Comparison of ENCODE assay signal across 8 cellular contexts in the genomic region with DNA sequence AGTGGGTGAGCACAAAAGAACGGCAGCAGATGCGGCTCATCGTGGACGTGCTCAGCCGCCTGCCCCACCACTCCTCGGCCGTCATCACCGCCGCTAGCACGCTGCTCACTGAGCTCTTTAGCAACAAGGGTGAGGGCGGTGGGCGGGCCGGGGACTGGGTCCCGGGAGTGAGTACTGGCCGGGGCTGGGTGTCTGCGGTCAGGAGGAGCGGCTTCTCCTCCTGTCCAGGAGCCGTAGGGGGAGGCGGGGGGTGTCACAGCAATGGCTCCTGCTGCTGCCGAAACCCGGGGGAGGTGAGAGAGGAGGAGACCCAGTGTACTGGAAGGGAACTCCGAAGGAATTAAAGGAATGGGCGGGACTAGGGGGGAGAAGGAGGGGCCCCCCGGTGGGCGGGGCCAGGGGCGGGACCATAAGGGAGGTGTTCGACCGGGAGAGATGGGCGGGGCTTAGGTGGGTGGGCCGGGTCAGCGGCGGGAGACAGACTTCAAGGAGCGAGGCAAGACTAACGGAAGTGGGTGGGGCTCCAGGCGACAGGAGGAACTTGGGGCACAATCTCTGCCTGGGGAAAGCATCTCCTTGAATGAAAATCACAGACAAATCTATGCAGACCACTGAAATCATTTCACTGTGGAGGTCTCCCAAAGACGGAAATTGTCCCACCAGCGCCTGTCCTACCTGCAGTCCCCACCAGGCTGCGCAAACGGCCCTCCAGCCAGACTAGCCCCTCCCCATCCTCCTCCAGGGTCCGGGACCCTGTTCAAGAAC. TPM values are rescaled to one million over a fixed set of nuclear protein-coding genes. Genes with fewer than 3 reads are reported as not detected.
A peak's percentile ranks its signal among the peaks of the same experiment; 100 is the strongest.
DNase-seq lines count a peak whose midpoint lies in the region; ATAC-seq and TF ChIP-seq lines count a peak whose summit lies in the region.

No MANE protein-coding gene starts in this region.

- H3K9ac ChIP-seq in endodermal cell (ENCODE audit: extremely low read depth, low read length, poor library complexity, severe bottlenecking) = no peak overlapping the region

- DNase-seq in AG09309 (ENCODE audit: low read depth) = peak; percentile 88
- peak in 74 of 76 experiments; percentile 71 to 99 (median 96) for DNase-seq in HUDEP-2 (lab: John Stamatoyannopoulos, UW; ENCODE audit: unreplicated experiment in 76 of 76)
- peak; percentile 94 for DNase-seq in NOMO-1 treated with dmso at 0.1 percent for 144 hours (lab: John Stamatoyannopoulos, UW; ENCODE audit: unreplicated experiment)
- peak; percentile 90 to 98 (median 94) for DNase-seq in activated CD8-positive, alpha-beta memory T cell treated with anti-CD3 and anti-CD28 coated beads for 48 hours (ENCODE audit: low read depth in 2 of 3, low spot score in 2 of 3)
- peak; percentile 100 for DNase-seq in endodermal cell
- peak; percentile 93 to 99 for DNase-seq in mesothelial cell of epicardium (ENCODE audit: low spot score in 2 of 2, unreplicated experiment in 2 of 2)
- DNase-seq in stimulated activated CD8-positive, alpha-beta memory T cell treated with anti-CD3 and anti-CD28 coated beads, Interleukin-15, amount 100 ng/mL, for 1 hour (ENCODE audit: low read depth) = peak; percentile 98

- H3K4me3 Mint-ChIP-seq in endodermal cell (peak overlapping the region; percentile 72), mesothelial cell of epicardium (peak overlapping the region; percentile 83)

- peak; percentile 69 for ATAC-seq in GM19043 (IDR thresholded peaks at IDR 0.05; ENCODE audit: low read depth, unreplicated experiment)

- H3K4me1 ChIP-seq in endodermal cell (ENCODE audit: control insufficient read depth, insufficient read depth, low read length) = peaks cover 6% of the 10 kb centered on the region

- peaks cover 8% of the 10 kb centered on the region for H3K36me3 ChIP-seq in endodermal cell (ENCODE audit: control insufficient read depth, insufficient read depth, low read length)

- H3K9me3 Mint-ChIP-seq in endodermal cell = no peaks in the 10 kb centered on the region
- no peaks in the 10 kb centered on the region for H3K9me3 Mint-ChIP-seq in mesothelial cell of epicardium

- H3K4me1 Mint-ChIP-seq in endodermal cell (peaks cover 14% of the 10 kb centered on the region), mesothelial cell of epicardium (peaks cover 20% of the 10 kb centered on the region)

- TF ChIP-seq CTCF in AG09309 (IDR thresholded peaks at IDR 0.05; ENCODE audit: control insufficient read depth, insufficient read depth, low read depth, low read length, missing control alignments) (peak; percentile 71), endodermal cell (conservative IDR thresholded peaks at IDR 0.05) (peak; percentile 79), mesothelial cell of epicardium (IDR thresholded peaks at IDR 0.05; ENCODE audit: unreplicated experiment) (peak; percentile 80)

- H3K27ac ChIP-seq in endodermal cell (ENCODE audit: low read depth, low read length) = no peak overlapping the region

- H3K36me3 Mint-ChIP-seq in endodermal cell (ENCODE audit: low read depth) (peaks cover 12% of the 10 kb centered on the region), mesothelial cell of epicardium (peaks cover 4% of the 10 kb centered on the region)

- peaks cover 43% of the 10 kb centered on the region for H3K27me3 Mint-ChIP-seq in endodermal cell (ENCODE audit: insufficient read depth)
- peaks cover 49% of the 10 kb centered on the region for H3K27me3 Mint-ChIP-seq in mesothelial cell of epicardium (ENCODE audit: low read depth)

- H3K4me3 ChIP-seq in AG09309 (ENCODE audit: control insufficient read depth, low read depth, low read length) (peak overlapping the region; percentile 83), endodermal cell (ENCODE audit: low read length) (peak overlapping the region; percentile 88)

- H3K9me3 ChIP-seq in endodermal cell (ENCODE audit: control insufficient read depth, low read length) = no peaks in the 10 kb centered on the region

- WGBS in endodermal cell (ENCODE audit: insufficient coverage in 1 of 2, insufficient read length in 1 of 2), 2 experiments = 0% methylated on average over 16 to 40 of the region's 40 CpGs

- H3K27ac Mint-ChIP-seq in endodermal cell (peak overlapping the region; percentile 91), mesothelial cell of epicardium (peak overlapping the region; percentile 85)

- H3K27me3 ChIP-seq in endodermal cell (ENCODE audit: control insufficient read depth, insufficient read depth, low read length, poor library complexity, severe bottlenecking) = peaks cover 45% of the 10 kb centered on the region

RNA-seq across cellular contexts. Expression of a gene that starts 2.3 kb away (rescaled TPM):
- 1 to 10 TPM; 1.4 to 2.1 TPM for total RNA-seq in endodermal cell
- polyA plus RNA-seq in endodermal cell (2013, experiment 1 of 2) = 1.2 TPM
- polyA plus RNA-seq in endodermal cell (2013, experiment 2 of 2) = 0.99 TPM
- total RNA-seq in mesothelial cell of epicardium = 0.42 to 0.88 TPM (median 0.82 TPM) in 3 replicates

RNA-seq across cellular contexts. Expression of a gene that starts 8.0 kb away (rescaled TPM):
- total RNA-seq in endodermal cell (10 to 100 TPM; 27.2 to 27.7 TPM), mesothelial cell of epicardium (34.2 to 36.4 TPM (median 35.8 TPM) in 3 replicates)
- 33.9 TPM for polyA plus RNA-seq in endodermal cell (2013, experiment 1 of 2)
- 27.7 TPM for polyA plus RNA-seq in endodermal cell (2013, experiment 2 of 2)

RNA-seq across cellular contexts. Expression of a gene that starts 53.0 kb away (rescaled TPM):
- total RNA-seq in endodermal cell (1 to 10 TPM; 1.3 to 1.4 TPM), mesothelial cell of epicardium (not detected in 3 replicates)
- not detected for polyA plus RNA-seq in endodermal cell (2013, experiment 1 of 2)
- not detected for polyA plus RNA-seq in endodermal cell (2013, experiment 2 of 2)

RNA-seq across cellular contexts. Expression of a gene that starts 59.7 kb away (rescaled TPM):
- 100 to 1,000 TPM in 1 of 2 donors, 10 to 100 TPM in 1; 97.7 to 102 TPM for total RNA-seq in endodermal cell
- polyA plus RNA-seq in endodermal cell (2013, experiment 1 of 2) = 59.9 TPM
- 53.1 TPM for polyA plus RNA-seq in endodermal cell (2013, experiment 2 of 2)
- total RNA-seq in mesothelial cell of epicardium = 51.4 to 60.8 TPM (median 58.0 TPM) in 3 replicates
